In the genomic region with DNA sequence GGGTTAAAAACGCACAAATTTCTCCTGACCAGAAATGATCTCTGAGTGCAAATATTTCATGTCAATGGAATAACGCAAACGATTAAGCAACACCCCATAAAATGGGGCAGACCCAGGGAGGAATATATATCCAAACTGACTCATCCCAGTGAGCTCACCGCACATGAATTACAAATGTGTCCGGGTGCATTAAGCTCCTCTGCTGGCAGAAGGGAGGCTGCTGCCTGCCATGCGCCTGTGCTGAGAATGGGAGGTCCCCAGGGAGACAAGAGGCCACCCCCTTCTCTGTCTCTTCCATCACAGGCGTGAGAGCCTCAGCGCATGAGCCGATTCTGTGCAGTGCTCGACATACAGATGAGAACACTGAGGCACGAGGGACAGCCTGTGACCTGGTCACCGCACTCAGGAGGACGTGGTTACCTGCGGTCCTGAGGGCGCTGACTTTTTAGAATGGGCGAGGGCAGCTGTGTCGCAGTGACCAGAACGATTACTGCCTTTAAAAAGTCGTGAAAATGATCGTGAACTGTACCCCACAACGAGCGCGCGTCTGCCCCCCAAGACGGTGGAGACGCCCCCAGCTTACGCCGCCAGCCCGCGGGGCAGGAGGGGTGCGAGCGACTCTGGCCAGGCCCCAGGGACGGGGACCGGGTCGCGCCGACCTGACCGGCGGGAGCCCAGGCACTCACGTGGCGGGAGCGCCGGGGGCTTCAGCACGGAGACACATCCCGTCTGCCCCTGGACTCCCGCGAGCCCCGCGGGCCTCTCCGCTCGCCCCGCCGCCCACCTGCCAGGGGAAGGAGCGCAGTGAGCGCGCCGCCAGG, we compare ENCODE assay signal across 8 cellular contexts.
DNase-seq lines count a peak whose midpoint lies in the region; ATAC-seq and TF ChIP-seq lines count a peak whose summit lies in the region.
"Not testable (repeated sequence)": the region's sequence is repeated elsewhere in the genome, so short reads cannot be mapped to it uniquely, and the experiment has no call there.

No MANE protein-coding gene starts in this region.

- TF ChIP-seq POLR2A in breast epithelium (IDR thresholded peaks at IDR 0.05), result not testable (repeated sequence)
- TF ChIP-seq POLR2A in prostate gland (IDR thresholded peaks at IDR 0.05), result peak; percentile 72

- peak overlapping the region; percentile 60 to 80 (median 78) for H3K4me3 ChIP-seq in breast epithelium
- H3K4me3 ChIP-seq in iPS-11a (ENCODE audit: low read depth, low read length), result peak overlapping the region; percentile 69
- peak overlapping the region; percentile 64 to 68 for H3K4me3 ChIP-seq in prostate gland
- peak overlapping the region; percentile 73 for H3K4me3 ChIP-seq in thoracic aorta

- ATAC-seq in HG03460 (IDR thresholded peaks at IDR 0.05; ENCODE audit: unreplicated experiment), result peak; percentile 9
- not testable (repeated sequence) for ATAC-seq in thoracic aorta (ENCODE audit: insufficient number of reproducible peaks, low FRiP score, low read depth)

- H3K36me3 ChIP-seq in breast epithelium, prostate gland, thoracic aorta: not testable (repeated sequence)

- TF ChIP-seq CTCF in breast epithelium (IDR thresholded peaks at IDR 0.05); prostate gland (IDR thresholded peaks at IDR 0.05); thoracic aorta (IDR thresholded peaks at IDR 0.05): not testable (repeated sequence)

- peak; percentile 10 for DNase-seq in GDM1 (lab: John Stamatoyannopoulos, UW)
- DNase-seq in NCI-H69 (lab: John Stamatoyannopoulos, UW), result peak; percentile 67
- peak; percentile 62 to 66 for DNase-seq in activated CD4-positive, alpha-beta T cell treated with anti-CD3 and anti-CD28 coated beads for 4 hours
- DNase-seq in breast epithelium (ENCODE audit: low spot score in 2 of 2), result peak in 1 of 2 donors; percentile 66
- DNase-seq in prostate gland (ENCODE audit: low spot score), result peak; percentile 43
- DNase-seq in thoracic aorta (ENCODE audit: low spot score), result peak; percentile 59

- not testable (repeated sequence) for H3K9me3 ChIP-seq in breast epithelium, prostate gland, thoracic aorta

- H3K27ac ChIP-seq in breast epithelium (peak overlapping the region; percentile 88 to 90), prostate gland (peak overlapping the region; percentile 74 to 80), thoracic aorta (peak overlapping the region; percentile 60 to 72)

- not testable (repeated sequence) for H3K4me1 ChIP-seq in breast epithelium; prostate gland (replicated peaks); thoracic aorta (ENCODE audit: control insufficient read depth in 1 of 2, low read depth in 2 of 2)

- not testable (repeated sequence) for H3K27me3 ChIP-seq in breast epithelium; prostate gland (replicated peaks; ENCODE audit: insufficient read depth); thoracic aorta (replicated peaks; ENCODE audit: insufficient read depth)

- WGBS in prostate gland, result under 1% methylated on average over 41 of the region's 57 CpGs

- intact Hi-C loops in breast epithelium (cut with DNase I; ENCODE audit: low total_unique reads); prostate gland (cut with DNase I): not testable (repeated sequence)
